ENCODE assay signal across 17 cellular contexts in genomic region chrX:40880712-40881111, GRCh38.
A peak's percentile ranks its signal among the peaks of the same experiment; 100 is the strongest.
DNase-seq lines count a peak whose midpoint lies in the region; ATAC-seq and TF ChIP-seq lines count a peak whose summit lies in the region.
"Had no signal": no experiment of that assay in that cellular context is flagged by ENCODE, and none has a peak within 500 bp of the region (broad histone marks: within the 10 kb centered on the region; RNA-seq: fewer than 3 reads in every experiment).

No MANE protein-coding gene starts in this region.

- WGBS in endodermal cell (ENCODE audit: insufficient coverage in 1 of 2, insufficient read length in 1 of 2), 2 experiments = 51% methylated on average over 3 of the region's 3 CpGs; no CpG with 5 or more reads in 1 of the 2 experiments
- 71% methylated on average over 3 of the region's 3 CpGs for WGBS in esophagus muscularis mucosa

- no peak for DNase-seq in activated naive CD8-positive, alpha-beta T cell treated with anti-CD3 and anti-CD28 coated beads, Interleukin-2, amount 50 U/mL, for 24 hours
- DNase-seq in WTC11 (ENCODE audit: low spot score) (no peak), endodermal cell (peak; percentile 65), upper lobe of right lung (no peak), esophagus muscularis mucosa (ENCODE audit: extremely low spot score) (no peak)
- DNase-seq: AML-193; Caco-2; CD4-positive, alpha-beta T cell; GDM1; HFFc6 had no signal

- TF ChIP-seq CTCF in WTC11 (IDR thresholded peaks at IDR 0.05) = no peak
- TF ChIP-seq CTCF in endodermal cell (conservative IDR thresholded peaks at IDR 0.05) = no peak
- no peak for TF ChIP-seq CTCF in upper lobe of right lung (IDR thresholded peaks at IDR 0.05)
- TF ChIP-seq CTCF in esophagus muscularis mucosa (IDR thresholded peaks at IDR 0.05) = no peak

- CTCF ChIA-PET in WTC11 (lab: Charles Lee) = interaction anchor here (0.6 kb wide), 1 partner anchor 45 kb away, joined by 3 read pairs; no protein-coding TSS in a partner anchor

- H3K9me3 ChIP-seq in endodermal cell (ENCODE audit: control insufficient read depth, low read length) (no peaks in the 10 kb centered on the region), upper lobe of right lung (no peaks in the 10 kb centered on the region), esophagus muscularis mucosa (no peaks in the 10 kb centered on the region)
- H3K9me3 ChIP-seq: A549, Caco-2 had no signal

- no peaks in the 10 kb centered on the region for H3K36me3 Mint-ChIP-seq in activated naive CD8-positive, alpha-beta T cell
- H3K36me3 Mint-ChIP-seq in activated naive CD8-positive, alpha-beta T cell treated with anti-CD3 and anti-CD28 coated beads, Interleukin-2, amount 50 U/mL, for 24 hours (ENCODE audit: low read depth) = no peaks in the 10 kb centered on the region
- no peaks in the 10 kb centered on the region; the same call in 1 of the 2 replicates for H3K36me3 Mint-ChIP-seq in WTC11
- no peaks in the 10 kb centered on the region for H3K36me3 Mint-ChIP-seq in endodermal cell (ENCODE audit: low read depth)

- intact Hi-C loops in upper lobe of right lung (cut with DNase I) (no loop called here), esophagus muscularis mucosa (cut with DNase I) (loop anchor here (5.0 kb wide), 1 partner anchor 222 kb away; no protein-coding TSS in a partner anchor)

- H3K4me3 ChIP-seq in endodermal cell (ENCODE audit: low read length) = no peak overlapping the region
- H3K4me3 ChIP-seq in upper lobe of right lung = no peak overlapping the region
- H3K4me3 ChIP-seq in esophagus muscularis mucosa = no peak overlapping the region
- H3K4me3 ChIP-seq: A549 had no signal

- no peaks in the 10 kb centered on the region for H3K27me3 Mint-ChIP-seq in activated naive CD8-positive, alpha-beta T cell
- no peaks in the 10 kb centered on the region for H3K27me3 Mint-ChIP-seq in activated naive CD8-positive, alpha-beta T cell treated with anti-CD3 and anti-CD28 coated beads, Interleukin-2, amount 50 U/mL, for 24 hours
- H3K27me3 Mint-ChIP-seq in WTC11 (ENCODE audit: low read depth) = peaks cover 3% of the 10 kb centered on the region; the same call in 1 of the 2 replicates
- no peaks in the 10 kb centered on the region for H3K27me3 Mint-ChIP-seq in endodermal cell (ENCODE audit: insufficient read depth)
- H3K27me3 Mint-ChIP-seq: CD4-positive, alpha-beta T cell had no signal

- TF ChIP-seq EP300 in esophagus muscularis mucosa (IDR thresholded peaks at IDR 0.05) = no peak

- H3K9ac ChIP-seq in endodermal cell (ENCODE audit: extremely low read depth, low read length, poor library complexity, severe bottlenecking) = no peak overlapping the region

- H3K27ac Mint-ChIP-seq in activated naive CD8-positive, alpha-beta T cell = peak overlapping the region; percentile 0
- H3K27ac Mint-ChIP-seq in activated naive CD8-positive, alpha-beta T cell treated with anti-CD3 and anti-CD28 coated beads, Interleukin-2, amount 50 U/mL, for 24 hours = no peak overlapping the region
- H3K27ac Mint-ChIP-seq in WTC11 (no peak overlapping the region), endodermal cell (no peak overlapping the region)
- H3K27ac Mint-ChIP-seq: CD4-positive, alpha-beta T cell; HFFc6 had no signal

- no peaks in the 10 kb centered on the region for H3K4me1 Mint-ChIP-seq in activated naive CD8-positive, alpha-beta T cell (ENCODE audit: low read depth)
- H3K4me1 Mint-ChIP-seq in activated naive CD8-positive, alpha-beta T cell treated with anti-CD3 and anti-CD28 coated beads, Interleukin-2, amount 50 U/mL, for 24 hours = peaks cover 7% of the 10 kb centered on the region
- H3K4me1 Mint-ChIP-seq in WTC11 (peaks cover 42% of the 10 kb centered on the region), endodermal cell (peaks cover 23% of the 10 kb centered on the region)

- POLR2A ChIA-PET in WTC11 (lab: Charles Lee) = no interaction called here

- no peak for TF ChIP-seq POLR2A in esophagus muscularis mucosa (IDR thresholded peaks at IDR 0.05; ENCODE audit: low read depth)

- no peaks in the 10 kb centered on the region for H3K9me3 Mint-ChIP-seq in activated naive CD8-positive, alpha-beta T cell (ENCODE audit: low read depth)
- H3K9me3 Mint-ChIP-seq in activated naive CD8-positive, alpha-beta T cell treated with anti-CD3 and anti-CD28 coated beads, Interleukin-2, amount 50 U/mL, for 24 hours = no peaks in the 10 kb centered on the region
- H3K9me3 Mint-ChIP-seq in WTC11 (0 out of 2 replicates have a peak, but pooled peaks cover 6% of the 10 kb centered on the region), endodermal cell (peaks cover 42% of the 10 kb centered on the region)
- H3K9me3 Mint-ChIP-seq: CD4-positive, alpha-beta T cell; HFFc6 had no signal

- no peaks in the 10 kb centered on the region for H3K4me1 ChIP-seq in endodermal cell (ENCODE audit: control insufficient read depth, insufficient read depth, low read length)
- no peaks in the 10 kb centered on the region for H3K4me1 ChIP-seq in upper lobe of right lung
- H3K4me1 ChIP-seq in esophagus muscularis mucosa = no peaks in the 10 kb centered on the region
- H3K4me1 ChIP-seq: Caco-2 had no signal

- H3K4me3 Mint-ChIP-seq in activated naive CD8-positive, alpha-beta T cell = no peak overlapping the region
- H3K4me3 Mint-ChIP-seq in activated naive CD8-positive, alpha-beta T cell treated with anti-CD3 and anti-CD28 coated beads, Interleukin-2, amount 50 U/mL, for 24 hours = no peak overlapping the region
- no peak overlapping the region for H3K4me3 Mint-ChIP-seq in WTC11
- H3K4me3 Mint-ChIP-seq in endodermal cell = no peak overlapping the region
- H3K4me3 Mint-ChIP-seq: CD4-positive, alpha-beta T cell; HFFc6 had no signal

- no peaks in the 10 kb centered on the region for H3K36me3 ChIP-seq in endodermal cell (ENCODE audit: control insufficient read depth, insufficient read depth, low read length)
- no peaks in the 10 kb centered on the region for H3K36me3 ChIP-seq in upper lobe of right lung
- H3K36me3 ChIP-seq in esophagus muscularis mucosa = no peaks in the 10 kb centered on the region

- H3K27ac ChIP-seq in endodermal cell (ENCODE audit: low read depth, low read length) = no peak overlapping the region
- no peak overlapping the region for H3K27ac ChIP-seq in upper lobe of right lung
- no peak overlapping the region for H3K27ac ChIP-seq in esophagus muscularis mucosa (replicated peaks in 1 of 4)
- H3K27ac ChIP-seq: 22Rv1, A549, C4-2B, HL-60 had no signal

- ATAC-seq in activated naive CD8-positive, alpha-beta T cell treated with anti-CD3 and anti-CD28 coated beads, Interleukin-2, amount 50 U/mL, for 24 hours = no peak
- peak; percentile 55 for ATAC-seq in WTC11
- ATAC-seq in GM18909 (IDR thresholded peaks at IDR 0.05; ENCODE audit: poor library complexity, unreplicated experiment) = no peak
- no peak for ATAC-seq in upper lobe of right lung
- ATAC-seq: A549, HCT116 had no signal

- H3K27me3 ChIP-seq in endodermal cell (ENCODE audit: control insufficient read depth, insufficient read depth, low read length, poor library complexity, severe bottlenecking) (no peaks in the 10 kb centered on the region), upper lobe of right lung (no peaks in the 10 kb centered on the region), esophagus muscularis mucosa (no peaks in the 10 kb centered on the region)

TF ChIP-seq in WTC11, 78 proteins besides CTCF, POLR2A, EP300 and RAD21:
- no peak for TF ChIP-seq CBFB (CRISPR knock-in tag; IDR thresholded peaks at IDR 0.05; ENCODE audit: low read depth)
- TF ChIP-seq MYBL2 (CRISPR knock-in tag; IDR thresholded peaks at IDR 0.05) = no peak
- no peak for TF ChIP-seq E2F1 (CRISPR knock-in tag; IDR thresholded peaks at IDR 0.05)
- no peak for TF ChIP-seq KAT7 (CRISPR knock-in tag; IDR thresholded peaks at IDR 0.05; ENCODE audit: borderline replicate concordance)
- TF ChIP-seq, protein P1, sequence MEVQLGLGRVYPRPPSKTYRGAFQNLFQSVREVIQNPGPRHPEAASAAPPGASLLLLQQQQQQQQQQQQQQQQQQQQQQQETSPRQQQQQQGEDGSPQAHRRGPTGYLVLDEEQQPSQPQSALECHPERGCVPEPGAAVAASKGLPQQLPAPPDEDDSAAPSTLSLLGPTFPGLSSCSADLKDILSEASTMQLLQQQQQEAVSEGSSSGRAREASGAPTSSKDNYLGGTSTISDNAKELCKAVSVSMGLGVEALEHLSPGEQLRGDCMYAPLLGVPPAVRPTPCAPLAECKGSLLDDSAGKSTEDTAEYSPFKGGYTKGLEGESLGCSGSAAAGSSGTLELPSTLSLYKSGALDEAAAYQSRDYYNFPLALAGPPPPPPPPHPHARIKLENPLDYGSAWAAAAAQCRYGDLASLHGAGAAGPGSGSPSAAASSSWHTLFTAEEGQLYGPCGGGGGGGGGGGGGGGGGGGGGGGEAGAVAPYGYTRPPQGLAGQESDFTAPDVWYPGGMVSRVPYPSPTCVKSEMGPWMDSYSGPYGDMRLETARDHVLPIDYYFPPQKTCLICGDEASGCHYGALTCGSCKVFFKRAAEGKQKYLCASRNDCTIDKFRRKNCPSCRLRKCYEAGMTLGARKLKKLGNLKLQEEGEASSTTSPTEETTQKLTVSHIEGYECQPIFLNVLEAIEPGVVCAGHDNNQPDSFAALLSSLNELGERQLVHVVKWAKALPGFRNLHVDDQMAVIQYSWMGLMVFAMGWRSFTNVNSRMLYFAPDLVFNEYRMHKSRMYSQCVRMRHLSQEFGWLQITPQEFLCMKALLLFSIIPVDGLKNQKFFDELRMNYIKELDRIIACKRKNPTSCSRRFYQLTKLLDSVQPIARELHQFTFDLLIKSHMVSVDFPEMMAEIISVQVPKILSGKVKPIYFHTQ (CRISPR knock-in tag; IDR thresholded peaks at IDR 0.05) = no peak
- TF ChIP-seq, protein P2, sequence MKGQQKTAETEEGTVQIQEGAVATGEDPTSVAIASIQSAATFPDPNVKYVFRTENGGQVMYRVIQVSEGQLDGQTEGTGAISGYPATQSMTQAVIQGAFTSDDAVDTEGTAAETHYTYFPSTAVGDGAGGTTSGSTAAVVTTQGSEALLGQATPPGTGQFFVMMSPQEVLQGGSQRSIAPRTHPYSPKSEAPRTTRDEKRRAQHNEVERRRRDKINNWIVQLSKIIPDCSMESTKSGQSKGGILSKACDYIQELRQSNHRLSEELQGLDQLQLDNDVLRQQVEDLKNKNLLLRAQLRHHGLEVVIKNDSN (CRISPR knock-in tag; IDR thresholded peaks at IDR 0.05) = no peak
- no peak for TF ChIP-seq SP1 (CRISPR knock-in tag; conservative IDR thresholded peaks at IDR 0.05)
- no peak for TF ChIP-seq SOX15 (CRISPR knock-in tag; IDR thresholded peaks at IDR 0.05)
- TF ChIP-seq CREB1 (CRISPR knock-in tag; IDR thresholded peaks at IDR 0.05) = no peak
- no peak for TF ChIP-seq NR2C2 (CRISPR knock-in tag; IDR thresholded peaks at IDR 0.05)
- no peak for TF ChIP-seq TEAD4 (CRISPR knock-in tag; IDR thresholded peaks at IDR 0.05)
